In the genomic region with DNA sequence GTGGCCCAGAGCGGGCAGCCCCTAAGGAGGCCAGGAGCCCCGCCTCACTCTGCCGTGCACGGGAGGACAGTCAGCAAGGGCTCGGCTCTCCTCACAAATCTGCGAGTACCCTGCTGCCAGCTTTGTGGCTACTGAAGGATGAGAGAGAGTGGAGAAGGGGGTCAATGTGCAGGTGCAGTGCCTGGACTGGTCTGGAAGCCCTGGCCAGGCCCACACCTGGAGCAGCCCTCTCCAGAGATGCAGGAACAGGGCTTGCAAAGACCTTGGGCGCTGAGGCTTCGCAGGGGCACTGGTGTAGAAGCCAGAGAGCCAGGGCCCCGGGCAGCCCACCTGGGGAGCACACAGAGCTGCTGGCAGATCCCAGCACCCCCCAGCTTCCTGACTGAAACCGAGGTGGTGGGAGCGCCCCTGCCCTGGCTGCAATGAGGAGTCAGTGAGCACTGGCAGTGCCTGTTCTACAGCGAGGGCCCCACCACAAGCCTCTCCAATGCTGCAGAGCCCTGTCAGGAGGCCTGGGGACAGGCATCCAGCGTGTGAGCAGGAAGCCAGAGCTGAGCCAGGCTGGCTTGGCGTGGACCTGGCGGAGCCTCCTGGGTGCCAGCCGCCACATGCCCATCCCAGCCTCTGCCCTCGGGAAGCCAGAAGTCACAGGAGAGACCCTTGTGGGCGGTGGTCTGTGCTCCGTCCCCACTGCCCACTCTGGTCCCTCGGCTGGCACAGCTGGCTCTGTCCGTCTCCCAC, we compare ENCODE assay signal across 1 cellular context.
TF ChIP-seq lines count a peak whose summit lies in the region.

No MANE protein-coding gene starts in this region.

TF ChIP-seq in GM23338, 12 proteins besides CTCF, POLR2A, EP300 and RAD21:
- TF ChIP-seq, protein P1, sequence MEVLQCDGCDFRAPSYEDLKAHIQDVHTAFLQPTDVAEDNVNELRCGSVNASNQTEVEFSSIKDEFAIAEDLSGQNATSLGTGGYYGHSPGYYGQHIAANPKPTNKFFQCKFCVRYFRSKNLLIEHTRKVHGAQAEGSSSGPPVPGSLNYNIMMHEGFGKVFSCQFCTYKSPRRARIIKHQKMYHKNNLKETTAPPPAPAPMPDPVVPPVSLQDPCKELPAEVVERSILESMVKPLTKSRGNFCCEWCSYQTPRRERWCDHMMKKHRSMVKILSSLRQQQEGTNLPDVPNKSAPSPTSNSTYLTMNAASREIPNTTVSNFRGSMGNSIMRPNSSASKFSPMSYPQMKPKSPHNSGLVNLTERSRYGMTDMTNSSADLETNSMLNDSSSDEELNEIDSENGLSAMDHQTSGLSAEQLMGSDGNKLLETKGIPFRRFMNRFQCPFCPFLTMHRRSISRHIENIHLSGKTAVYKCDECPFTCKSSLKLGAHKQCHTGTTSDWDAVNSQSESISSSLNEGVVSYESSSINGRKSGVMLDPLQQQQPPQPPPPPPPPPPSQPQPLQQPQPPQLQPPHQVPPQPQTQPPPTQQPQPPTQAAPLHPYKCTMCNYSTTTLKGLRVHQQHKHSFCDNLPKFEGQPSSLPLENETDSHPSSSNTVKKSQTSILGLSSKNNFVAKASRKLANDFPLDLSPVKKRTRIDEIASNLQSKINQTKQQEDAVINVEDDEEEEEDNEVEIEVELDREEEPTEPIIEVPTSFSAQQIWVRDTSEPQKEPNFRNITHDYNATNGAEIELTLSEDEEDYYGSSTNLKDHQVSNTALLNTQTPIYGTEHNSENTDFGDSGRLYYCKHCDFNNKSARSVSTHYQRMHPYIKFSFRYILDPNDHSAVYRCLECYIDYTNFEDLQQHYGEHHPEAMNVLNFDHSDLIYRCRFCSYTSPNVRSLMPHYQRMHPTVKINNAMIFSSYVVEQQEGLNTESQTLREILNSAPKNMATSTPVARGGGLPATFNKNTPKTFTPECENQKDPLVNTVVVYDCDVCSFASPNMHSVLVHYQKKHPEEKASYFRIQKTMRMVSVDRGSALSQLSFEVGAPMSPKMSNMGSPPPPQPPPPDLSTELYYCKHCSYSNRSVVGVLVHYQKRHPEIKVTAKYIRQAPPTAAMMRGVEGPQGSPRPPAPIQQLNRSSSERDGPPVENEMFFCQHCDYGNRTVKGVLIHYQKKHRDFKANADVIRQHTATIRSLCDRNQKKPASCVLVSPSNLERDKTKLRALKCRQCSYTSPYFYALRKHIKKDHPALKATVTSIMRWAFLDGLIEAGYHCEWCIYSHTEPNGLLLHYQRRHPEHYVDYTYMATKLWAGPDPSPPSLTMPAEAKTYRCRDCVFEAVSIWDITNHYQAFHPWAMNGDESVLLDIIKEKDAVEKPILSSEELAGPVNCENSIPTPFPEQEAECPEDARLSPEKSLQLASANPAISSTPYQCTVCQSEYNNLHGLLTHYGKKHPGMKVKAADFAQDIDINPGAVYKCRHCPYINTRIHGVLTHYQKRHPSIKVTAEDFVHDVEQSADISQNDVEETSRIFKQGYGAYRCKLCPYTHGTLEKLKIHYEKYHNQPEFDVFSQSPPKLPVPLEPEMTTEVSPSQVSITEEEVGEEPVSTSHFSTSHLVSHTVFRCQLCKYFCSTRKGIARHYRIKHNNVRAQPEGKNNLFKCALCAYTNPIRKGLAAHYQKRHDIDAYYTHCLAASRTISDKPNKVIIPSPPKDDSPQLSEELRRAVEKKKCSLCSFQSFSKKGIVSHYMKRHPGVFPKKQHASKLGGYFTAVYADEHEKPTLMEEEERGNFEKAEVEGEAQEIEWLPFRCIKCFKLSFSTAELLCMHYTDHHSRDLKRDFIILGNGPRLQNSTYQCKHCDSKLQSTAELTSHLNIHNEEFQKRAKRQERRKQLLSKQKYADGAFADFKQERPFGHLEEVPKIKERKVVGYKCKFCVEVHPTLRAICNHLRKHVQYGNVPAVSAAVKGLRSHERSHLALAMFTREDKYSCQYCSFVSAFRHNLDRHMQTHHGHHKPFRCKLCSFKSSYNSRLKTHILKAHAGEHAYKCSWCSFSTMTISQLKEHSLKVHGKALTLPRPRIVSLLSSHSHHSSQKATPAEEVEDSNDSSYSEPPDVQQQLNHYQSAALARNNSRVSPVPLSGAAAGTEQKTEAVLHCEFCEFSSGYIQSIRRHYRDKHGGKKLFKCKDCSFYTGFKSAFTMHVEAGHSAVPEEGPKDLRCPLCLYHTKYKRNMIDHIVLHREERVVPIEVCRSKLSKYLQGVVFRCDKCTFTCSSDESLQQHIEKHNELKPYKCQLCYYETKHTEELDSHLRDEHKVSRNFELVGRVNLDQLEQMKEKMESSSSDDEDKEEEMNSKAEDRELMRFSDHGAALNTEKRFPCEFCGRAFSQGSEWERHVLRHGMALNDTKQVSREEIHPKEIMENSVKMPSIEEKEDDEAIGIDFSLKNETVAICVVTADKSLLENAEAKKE (CRISPR knock-in tag; IDR thresholded peaks at IDR 0.05), result no peak
- TF ChIP-seq JUNB (IDR thresholded peaks at IDR 0.05; ENCODE audit: unreplicated experiment) (no peak), CREB1 (CRISPR knock-in tag; IDR thresholded peaks at IDR 0.05; ENCODE audit: low read depth) (no peak), ZNF114 (CRISPR knock-in tag; IDR thresholded peaks at IDR 0.05) (no peak), ZNF331 (CRISPR knock-in tag; IDR thresholded peaks at IDR 0.05; ENCODE audit: low read depth) (no peak), EZH2 (IDR thresholded peaks at IDR 0.05; ENCODE audit: low read depth, unreplicated experiment) (no peak), NANOG (IDR thresholded peaks at IDR 0.05; ENCODE audit: borderline replicate concordance) (no peak), STAT1 (IDR thresholded peaks at IDR 0.05; ENCODE audit: unreplicated experiment) (no peak), EZH2phosphoT487 (IDR thresholded peaks at IDR 0.05; ENCODE audit: unreplicated experiment) (no peak), POLR2AphosphoS5 (IDR thresholded peaks at IDR 0.05; ENCODE audit: low read depth) (no peak)
- TF ChIP-seq, protein P2, sequence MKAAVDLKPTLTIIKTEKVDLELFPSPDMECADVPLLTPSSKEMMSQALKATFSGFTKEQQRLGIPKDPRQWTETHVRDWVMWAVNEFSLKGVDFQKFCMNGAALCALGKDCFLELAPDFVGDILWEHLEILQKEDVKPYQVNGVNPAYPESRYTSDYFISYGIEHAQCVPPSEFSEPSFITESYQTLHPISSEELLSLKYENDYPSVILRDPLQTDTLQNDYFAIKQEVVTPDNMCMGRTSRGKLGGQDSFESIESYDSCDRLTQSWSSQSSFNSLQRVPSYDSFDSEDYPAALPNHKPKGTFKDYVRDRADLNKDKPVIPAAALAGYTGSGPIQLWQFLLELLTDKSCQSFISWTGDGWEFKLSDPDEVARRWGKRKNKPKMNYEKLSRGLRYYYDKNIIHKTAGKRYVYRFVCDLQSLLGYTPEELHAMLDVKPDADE (IDR thresholded peaks at IDR 0.05), result no peak
- TF ChIP-seq, protein P3, sequence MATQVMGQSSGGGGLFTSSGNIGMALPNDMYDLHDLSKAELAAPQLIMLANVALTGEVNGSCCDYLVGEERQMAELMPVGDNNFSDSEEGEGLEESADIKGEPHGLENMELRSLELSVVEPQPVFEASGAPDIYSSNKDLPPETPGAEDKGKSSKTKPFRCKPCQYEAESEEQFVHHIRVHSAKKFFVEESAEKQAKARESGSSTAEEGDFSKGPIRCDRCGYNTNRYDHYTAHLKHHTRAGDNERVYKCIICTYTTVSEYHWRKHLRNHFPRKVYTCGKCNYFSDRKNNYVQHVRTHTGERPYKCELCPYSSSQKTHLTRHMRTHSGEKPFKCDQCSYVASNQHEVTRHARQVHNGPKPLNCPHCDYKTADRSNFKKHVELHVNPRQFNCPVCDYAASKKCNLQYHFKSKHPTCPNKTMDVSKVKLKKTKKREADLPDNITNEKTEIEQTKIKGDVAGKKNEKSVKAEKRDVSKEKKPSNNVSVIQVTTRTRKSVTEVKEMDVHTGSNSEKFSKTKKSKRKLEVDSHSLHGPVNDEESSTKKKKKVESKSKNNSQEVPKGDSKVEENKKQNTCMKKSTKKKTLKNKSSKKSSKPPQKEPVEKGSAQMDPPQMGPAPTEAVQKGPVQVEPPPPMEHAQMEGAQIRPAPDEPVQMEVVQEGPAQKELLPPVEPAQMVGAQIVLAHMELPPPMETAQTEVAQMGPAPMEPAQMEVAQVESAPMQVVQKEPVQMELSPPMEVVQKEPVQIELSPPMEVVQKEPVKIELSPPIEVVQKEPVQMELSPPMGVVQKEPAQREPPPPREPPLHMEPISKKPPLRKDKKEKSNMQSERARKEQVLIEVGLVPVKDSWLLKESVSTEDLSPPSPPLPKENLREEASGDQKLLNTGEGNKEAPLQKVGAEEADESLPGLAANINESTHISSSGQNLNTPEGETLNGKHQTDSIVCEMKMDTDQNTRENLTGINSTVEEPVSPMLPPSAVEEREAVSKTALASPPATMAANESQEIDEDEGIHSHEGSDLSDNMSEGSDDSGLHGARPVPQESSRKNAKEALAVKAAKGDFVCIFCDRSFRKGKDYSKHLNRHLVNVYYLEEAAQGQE (IDR thresholded peaks at IDR 0.05; ENCODE audit: unreplicated experiment), result no peak
